ENCODE assay signal across 9 cellular contexts in the genomic region with DNA sequence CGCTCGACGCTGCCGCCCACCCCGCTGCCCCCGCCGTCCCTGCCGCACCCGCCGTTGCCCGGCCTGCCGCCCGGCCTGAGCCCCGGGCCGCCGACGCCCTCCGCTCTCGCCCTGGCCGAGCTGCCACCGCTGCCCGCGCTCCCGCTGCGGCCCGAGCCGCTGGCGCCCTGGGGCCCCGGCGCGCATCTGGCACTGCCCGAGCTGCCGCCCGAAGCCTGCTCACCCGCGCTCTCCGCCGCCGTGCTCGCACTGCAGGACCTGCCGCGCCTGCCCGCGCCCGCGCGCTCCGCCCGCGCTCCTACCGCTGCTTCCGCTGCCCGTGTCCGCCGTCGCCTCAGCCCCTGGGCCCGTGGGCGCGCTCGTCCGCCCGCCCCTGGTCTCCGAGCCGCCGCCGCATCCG. TPM values are rescaled to one million over a fixed set of nuclear protein-coding genes. Genes with fewer than 3 reads are reported as not detected.
DNase-seq lines count a peak whose midpoint lies in the region; ATAC-seq, FAIRE-seq and TF ChIP-seq lines count a peak whose summit lies in the region.
"Had no signal": no experiment of that assay in that cellular context is flagged by ENCODE, and none has a peak within 500 bp of the region (broad histone marks: within the 10 kb centered on the region; RNA-seq: fewer than 3 reads in every experiment).

No MANE protein-coding gene starts in this region.

- H3K9ac ChIP-seq in GM12878 (ENCODE audit: control insufficient read depth, insufficient read depth, low read length) = no peak overlapping the region

- TF ChIP-seq POLR2A in GM12878 (IDR thresholded peaks at IDR 0.05; ENCODE audit: low read depth, low read length) = no peak

- no peak overlapping the region for H3K4me3 Mint-ChIP-seq in activated CD8-positive, alpha-beta memory T cell treated with anti-CD3 and anti-CD28 coated beads, Interleukin-2, amount 10 ng/mL, durations not matched to agents 7 days and 5 days

- H4K20me1 ChIP-seq in GM12878 (ENCODE audit: control insufficient read depth, insufficient read depth) = no peaks in the 10 kb centered on the region

- SMC1A ChIA-PET in GM12878 (lab: Charles Lee; ENCODE audit: uncharacterized antibody, unreplicated experiment) = interaction anchor here (0.6 to 7.2 kb wide), 5 partner anchors 14 to 125 kb away, joined by 3 to 91 read pairs (median 5); a partner anchor contains a TSS

- H3K27me3 ChIP-seq in GM12878 (replicated peaks in 1 of 2; ENCODE audit: control insufficient read depth in 2 of 2, insufficient read depth in 2 of 2, low read length in 1 of 2) = peaks cover 0 to 7% of the 10 kb centered on the region in 2 experiments; a peak in 3 of 4 replicates
- H3K27me3 ChIP-seq in A673 (replicated peaks; ENCODE audit: insufficient read depth, low read depth, low read length, poor library complexity) = peaks cover 63% of the 10 kb centered on the region

- WGBS in GM12878 (ENCODE audit: insufficient coverage, insufficient replicate concordance, low lambda C conversion rate, missing lambda C conversion rate) = 2% methylated on average over 12 of the region's 67 CpGs

- TF ChIP-seq CTCF in GM12878 (IDR thresholded peaks at IDR 0.05 in 2 of 3, conservative IDR thresholded peaks at IDR 0.05 in 1 of 3; ENCODE audit: control insufficient read depth in 2 of 3, extremely low read depth in 1 of 3, insufficient read depth in 1 of 3, low read depth in 3 of 3, low read length in 3 of 3) (no peak), A673 (conservative IDR thresholded peaks at IDR 0.05; ENCODE audit: low read depth, low read length) (no peak)

- H3K9me3 Mint-ChIP-seq in activated CD8-positive, alpha-beta memory T cell treated with anti-CD3 and anti-CD28 coated beads, Interleukin-2, amount 10 ng/mL, durations not matched to agents 7 days and 5 days (ENCODE audit: low read depth) = no peaks in the 10 kb centered on the region

- in situ Hi-C loops in GM12878 (cut with MboI) = no loop called here

- no peaks in the 10 kb centered on the region for H3K36me3 ChIP-seq in GM12878 (ENCODE audit: control insufficient read depth in 2 of 2, insufficient read depth in 2 of 2, low read length in 1 of 2)
- H3K36me3 ChIP-seq in A673 (ENCODE audit: insufficient read depth, low read length, poor library complexity, severe bottlenecking) = no peaks in the 10 kb centered on the region

- H3K27me3 Mint-ChIP-seq in activated CD8-positive, alpha-beta memory T cell treated with anti-CD3 and anti-CD28 coated beads, Interleukin-2, amount 10 ng/mL, durations not matched to agents 7 days and 5 days = peaks cover 29% of the 10 kb centered on the region

- intact Hi-C loops in GM12878 (cut with micrococcal nuclease; ENCODE audit: unreplicated experiment) (no loop called here), A673 (cut with micrococcal nuclease; ENCODE audit: unreplicated experiment) (loop anchor here (1.0 kb wide), 2 partner anchors 24 to 35 kb away; a partner anchor contains a TSS)

- no peak for FAIRE-seq in GM12878 (lab: Jason Lieb, UNC)

- BruUV-seq in GM12878 (replicated peaks; lab: Mats Ljungman, UMichigan) = no TSS peak
- no TSS peak for BruUV-seq in A673 (replicated peaks; lab: Mats Ljungman, UMichigan)

- H3K4me1 Mint-ChIP-seq in activated CD8-positive, alpha-beta memory T cell treated with anti-CD3 and anti-CD28 coated beads, Interleukin-2, amount 10 ng/mL, durations not matched to agents 7 days and 5 days = peaks cover 33% of the 10 kb centered on the region

- H3K4me3 ChIP-seq in GM12878 = no peak overlapping the region
- H3K4me3 ChIP-seq in A673 (ENCODE audit: low read depth, low read length, poor library complexity, severe bottlenecking) = no peak overlapping the region

- TF ChIP-seq RAD21 in GM12878 (IDR thresholded peaks at IDR 0.05; ENCODE audit: insufficient read depth, low read depth, low read length) = no peak

- no peak overlapping the region for H3K27ac Mint-ChIP-seq in activated CD8-positive, alpha-beta memory T cell treated with anti-CD3 and anti-CD28 coated beads, Interleukin-2, amount 10 ng/mL, durations not matched to agents 7 days and 5 days

- H3K9me3 ChIP-seq in GM12878 (replicated peaks; ENCODE audit: control insufficient read depth, insufficient read depth, low read length) (no peaks in the 10 kb centered on the region), A673 (ENCODE audit: low read depth, low read length, poor library complexity, severe bottlenecking) (no peaks in the 10 kb centered on the region)

- RAD21 ChIA-PET in GM12878 (lab: Charles Lee; ENCODE audit: unreplicated experiment) = interaction anchor here (0.6 to 3.8 kb wide), 8 partner anchors 16 to 1037 kb away, joined by 3 to 94 read pairs (median 5); a partner anchor contains a TSS

- H3K27ac ChIP-seq in GM12878 (ENCODE audit: control insufficient read depth, insufficient read depth) (no peak overlapping the region), A673 (ENCODE audit: low read depth, low read length, poor library complexity, severe bottlenecking) (no peak overlapping the region)

- peaks cover 17% of the 10 kb centered on the region for H3K4me1 ChIP-seq in GM12878 (ENCODE audit: control insufficient read depth, insufficient read depth, low read length)
- H3K4me1 ChIP-seq in A673 (ENCODE audit: insufficient read depth, low read length, poor library complexity, severe bottlenecking) = peaks cover 4% of the 10 kb centered on the region

- peak overlapping the region; percentile 55; the same call in 1 of the 2 replicates for H3K4me2 ChIP-seq in GM12878 (ENCODE audit: control insufficient read depth, insufficient read depth)

- no peaks in the 10 kb centered on the region for H3K79me2 ChIP-seq in GM12878 (ENCODE audit: control insufficient read depth, insufficient read depth, low read length)

- TF ChIP-seq EP300 in GM12878 (IDR thresholded peaks at IDR 0.05; ENCODE audit: borderline replicate concordance in 1 of 2, control insufficient read depth in 1 of 2, low read depth in 2 of 2, low read length in 2 of 2) = no peak

- POLR2A ChIA-PET in GM12878 (lab: Charles Lee) = interaction anchor here (1.0 to 1.6 kb wide), 3 partner anchors 19 to 23 kb away, joined by 3 to 7 read pairs (median 4); a partner anchor contains a TSS
- POLR2A ChIA-PET in A673 (lab: Charles Lee; ENCODE audit: low non-redundant PET) = interaction anchor here (0.8 kb wide), 1 partner anchor 131 kb away, joined by 4 read pairs; a partner anchor contains a TSS

- CTCF ChIA-PET in activated CD8-positive, alpha-beta memory T cell treated with anti-CD3 and anti-CD28 coated beads, Interleukin-2, amount 10 ng/mL, durations not matched to agents 7 days and 5 days (lab: Charles Lee) = interaction anchor here (0.5 to 19.2 kb wide), 26 partner anchors 8 to 163 kb away, joined by 3 to 370 read pairs (median 4); a partner anchor contains a TSS
- CTCF ChIA-PET in GM12878 (lab: Yijun Ruan, JAX) = interaction anchor here (0.6 to 11.3 kb wide), 17 partner anchors 22 to 646 kb away, joined by 3 to 421 read pairs (median 4); a partner anchor contains a TSS
- CTCF ChIA-PET in A673 (lab: Charles Lee) = interaction anchor here (0.7 to 1.6 kb wide), 4 partner anchors 16 to 27 kb away, joined by 3 to 15 read pairs (median 4); a partner anchor contains a TSS

- ATAC-seq in activated CD8-positive, alpha-beta memory T cell treated with anti-CD3 and anti-CD28 coated beads, Interleukin-2, amount 10 ng/mL, durations not matched to agents 7 days and 5 days = peak; percentile 10
- peak; percentile 16 for ATAC-seq in HG03097 (IDR thresholded peaks at IDR 0.05; ENCODE audit: low FRiP score, unreplicated experiment)
- no peak for ATAC-seq in GM12878
- ATAC-seq in stimulated activated naive CD8-positive, alpha-beta T cell treated with anti-CD3 and anti-CD28 coated beads, Interleukin-15, Interleukin-2, amounts not matched to agents 100 U/mL and 50 U/mL, for 24 hours = no peak

- no peak overlapping the region for H2AFZ ChIP-seq in GM12878 (ENCODE audit: control insufficient read depth, low read depth, low read length)

- DNase-seq in activated CD8-positive, alpha-beta memory T cell treated with anti-CD3 and anti-CD28 coated beads, Interleukin-2, amount 10 ng/mL, durations not matched to agents 7 days and 5 days = no peak
- DNase-seq in activated CD8-positive, alpha-beta memory T cell treated with anti-CD3 and anti-CD28 coated beads, Interleukin-2, amount 50 U/mL, for 48 hours = no peak
- DNase-seq in GM12878 (ENCODE audit: low read depth, low spot score) (no peak), A673 (ENCODE audit: low spot score) (no peak), retina (no peak), DMS153 treated with DMSO at 0.1 percent for 48 hours (lab: John Stamatoyannopoulos, UW; ENCODE audit: unreplicated experiment) (no peak)
- peak; percentile 31 for DNase-seq in stimulated activated naive CD8-positive, alpha-beta T cell treated with anti-CD3 and anti-CD28 coated beads, Interleukin-15, Interleukin-2, amounts not matched to agents 100 U/mL and 50 U/mL, for 24 hours

- H3K36me3 Mint-ChIP-seq in activated CD8-positive, alpha-beta memory T cell treated with anti-CD3 and anti-CD28 coated beads, Interleukin-2, amount 10 ng/mL, durations not matched to agents 7 days and 5 days = no peaks in the 10 kb centered on the region

RNA-seq across cellular contexts. Expression of a gene that starts 8.4 kb away (rescaled TPM):
- total RNA-seq in activated CD8-positive, alpha-beta memory T cell treated with anti-CD3 and anti-CD28 coated beads, Interleukin-2, amount 10 ng/mL, durations not matched to agents 7 days and 5 days = under 1 TPM; 0.09 to 0.15 TPM
- not detected in 2 replicates for total RNA-seq in GM12878 (2013; cell fraction: nucleolus; rRNA removed)
- total RNA-seq in GM12878 (2014; rRNA removed) = not detected in 2 replicates
- total RNA-seq in GM12878 (2014; rRNA removed; fragmentation: Illumina TruSeq; extraction: Trizol) = not detected in 2 replicates
- total RNA-seq in GM12878 (2021) = not detected in 2 replicates
- not detected for polyA plus RNA-seq in GM12878 (2011; ENCODE audit: low read depth)
- polyA plus RNA-seq in GM12878 (2011; rRNA removed) = not detected in 2 replicates
- polyA plus RNA-seq in GM12878 (2011; cell fraction: cytosol; rRNA removed) = not detected in 2 replicates
- 0.12 TPM in 1 of 2 replicates, not detected in the other for polyA plus RNA-seq in GM12878 (2011; cell fraction: nucleus; rRNA removed)
- 0.08 TPM in 1 of 2 replicates, not detected in the other for polyA plus RNA-seq in GM12878 (2012)
- not detected in 2 replicates for polyA plus RNA-seq in GM12878 (2014; fragmentation: Illumina TruSeq; extraction: Trizol)
- not detected for polyA plus RNA-seq in GM12878 (2014; fragmentation: Nextera tagmentation; extraction: Ambion mirVana)
- not detected in 2 replicates for polyA plus RNA-seq in GM12878 (2014; rRNA removed)
- not detected for polyA plus RNA-seq in GM12878 (2016; fragmentation: Nextera tagmentation; extraction: Ambion mirVana)
- 0.26 TPM in 1 of 2 replicates, not detected in the other for polyA minus RNA-seq in GM12878 (2011; rRNA and poly(A)+ RNA removed)
- polyA minus RNA-seq in GM12878 (2011; cell fraction: cytosol; rRNA and poly(A)+ RNA removed) = not detected in 2 replicates
- not detected in 2 replicates for polyA minus RNA-seq in GM12878 (2011; cell fraction: nucleus; rRNA and poly(A)+ RNA removed)
- total RNA-seq in A673 (2021) = not detected in 2 replicates

RNA-seq across cellular contexts. Expression of a gene that starts 13.7 kb away (rescaled TPM):
- not detected for total RNA-seq in activated CD8-positive, alpha-beta memory T cell treated with anti-CD3 and anti-CD28 coated beads, Interleukin-2, amount 10 ng/mL, durations not matched to agents 7 days and 5 days
- not detected in 2 replicates for total RNA-seq in GM12878 (2013; cell fraction: nucleolus; rRNA removed)
- total RNA-seq in GM12878 (2014; rRNA removed) (not detected in 2 replicates), GM12878 (2014; rRNA removed; fragmentation: Illumina TruSeq; extraction: Trizol) (not detected in 2 replicates), GM12878 (2021) (0.26 and 0.61 TPM in 2 replicates), A673 (2021) (0.21 and 0.31 TPM in 2 replicates)
- not detected for polyA plus RNA-seq in GM12878 (2011; ENCODE audit: low read depth)
- polyA plus RNA-seq in GM12878 (2011; rRNA removed) (not detected in 2 replicates), GM12878 (2014; fragmentation: Illumina TruSeq; extraction: Trizol) (not detected in 2 replicates), GM12878 (2014; fragmentation: Nextera tagmentation; extraction: Ambion mirVana) (not detected), GM12878 (2014; rRNA removed) (not detected in 2 replicates), GM12878 (2016; fragmentation: Nextera tagmentation; extraction: Ambion mirVana) (under 1 TPM; 0.15 to 0.23 TPM)
- 0.13 TPM in 1 of 2 replicates, not detected in the other for polyA plus RNA-seq in GM12878 (2011; cell fraction: cytosol; rRNA removed)
- polyA plus RNA-seq in GM12878 (2011; cell fraction: nucleus; rRNA removed) = not detected in 2 replicates
- not detected in 2 replicates for polyA plus RNA-seq in GM12878 (2012)
- not detected in 2 replicates for polyA minus RNA-seq in GM12878 (2011; rRNA and poly(A)+ RNA removed)
- polyA minus RNA-seq in GM12878 (2011; cell fraction: cytosol; rRNA and poly(A)+ RNA removed) = not detected in 2 replicates
- polyA minus RNA-seq in GM12878 (2011; cell fraction: nucleus; rRNA and poly(A)+ RNA removed) = not detected in 2 replicates
- total RNA-seq: left colon had no signal

RNA-seq across cellular contexts. Expression of a gene that starts 15.8 kb away (rescaled TPM):
- total RNA-seq in activated CD8-positive, alpha-beta memory T cell treated with anti-CD3 and anti-CD28 coated beads, Interleukin-2, amount 10 ng/mL, durations not matched to agents 7 days and 5 days = 1 to 10 TPM; 5.5 to 5.9 TPM
- 0.98 TPM in 1 of 2 replicates, not detected in the other for total RNA-seq in GM12878 (2013; cell fraction: nucleolus; rRNA removed)
- total RNA-seq in GM12878 (2014; rRNA removed) = 0.44 and 1.4 TPM in 2 replicates
- 0.28 and 0.67 TPM in 2 replicates for total RNA-seq in GM12878 (2014; rRNA removed; fragmentation: Illumina TruSeq; extraction: Trizol)
- total RNA-seq in GM12878 (2021) = 0.58 and 0.90 TPM in 2 replicates
- polyA plus RNA-seq in GM12878 (2011; ENCODE audit: low read depth) = not detected
- 0.62 and 1.0 TPM in 2 replicates for polyA plus RNA-seq in GM12878 (2011; rRNA removed)
- 1.2 and 1.6 TPM in 2 replicates for polyA plus RNA-seq in GM12878 (2011; cell fraction: cytosol; rRNA removed)
- polyA plus RNA-seq in GM12878 (2011; cell fraction: nucleus; rRNA removed) = 2.9 and 3.5 TPM in 2 replicates
- 0.24 and 0.45 TPM in 2 replicates for polyA plus RNA-seq in GM12878 (2012)
- polyA plus RNA-seq in GM12878 (2014; fragmentation: Illumina TruSeq; extraction: Trizol) = 0.35 TPM in 1 of 2 replicates, not detected in the other
- not detected for polyA plus RNA-seq in GM12878 (2014; fragmentation: Nextera tagmentation; extraction: Ambion mirVana)
- 0.67 and 1.7 TPM in 2 replicates for polyA plus RNA-seq in GM12878 (2014; rRNA removed)
- 1 to 10 TPM; 1.5 TPM for polyA plus RNA-seq in GM12878 (2016; fragmentation: Nextera tagmentation; extraction: Ambion mirVana)
- 0.51 and 1.6 TPM in 2 replicates for polyA minus RNA-seq in GM12878 (2011; rRNA and poly(A)+ RNA removed)
- polyA minus RNA-seq in GM12878 (2011; cell fraction: cytosol; rRNA and poly(A)+ RNA removed) = 2.8 and 3.5 TPM in 2 replicates
- 2.3 and 2.5 TPM in 2 replicates for polyA minus RNA-seq in GM12878 (2011; cell fraction: nucleus; rRNA and poly(A)+ RNA removed)
- total RNA-seq in A673 (2021) = 23.7 and 39.5 TPM in 2 replicates

RNA-seq across cellular contexts. Expression of a gene that starts 19.4 kb away (rescaled TPM):
- 10 to 100 TPM; 31.8 to 34.3 TPM for total RNA-seq in activated CD8-positive, alpha-beta memory T cell treated with anti-CD3 and anti-CD28 coated beads, Interleukin-2, amount 10 ng/mL, durations not matched to agents 7 days and 5 days
- total RNA-seq in GM12878 (2013; cell fraction: nucleolus; rRNA removed) = 2.1 and 4.9 TPM in 2 replicates
- total RNA-seq in GM12878 (2014; rRNA removed) (35.9 and 40.7 TPM in 2 replicates), GM12878 (2014; rRNA removed; fragmentation: Illumina TruSeq; extraction: Trizol) (13.7 and 14.6 TPM in 2 replicates), GM12878 (2021) (26.6 and 31.7 TPM in 2 replicates), A673 (2021) (46.6 and 51.4 TPM in 2 replicates)
- 19.7 TPM for polyA plus RNA-seq in GM12878 (2011; ENCODE audit: low read depth)
- polyA plus RNA-seq in GM12878 (2011; rRNA removed) (6.8 and 14.3 TPM in 2 replicates), GM12878 (2014; fragmentation: Illumina TruSeq; extraction: Trizol) (4.8 and 11.5 TPM in 2 replicates), GM12878 (2014; fragmentation: Nextera tagmentation; extraction: Ambion mirVana) (10 to 100 TPM in 1 of 2 experiments, 1 to 10 TPM in 1; 2.8 to 10.2 TPM), GM12878 (2014; rRNA removed) (41.9 and 48.1 TPM in 2 replicates), GM12878 (2016; fragmentation: Nextera tagmentation; extraction: Ambion mirVana) (10 to 100 TPM; 31.4 to 42.5 TPM)
- 32.2 and 43.9 TPM in 2 replicates for polyA plus RNA-seq in GM12878 (2011; cell fraction: cytosol; rRNA removed)
- 23.6 and 24.4 TPM in 2 replicates for polyA plus RNA-seq in GM12878 (2011; cell fraction: nucleus; rRNA removed)
- 32.7 and 35.7 TPM in 2 replicates for polyA plus RNA-seq in GM12878 (2012)
- 3.3 and 14.3 TPM in 2 replicates for polyA minus RNA-seq in GM12878 (2011; rRNA and poly(A)+ RNA removed)
- 14.7 and 14.8 TPM in 2 replicates for polyA minus RNA-seq in GM12878 (2011; cell fraction: cytosol; rRNA and poly(A)+ RNA removed)
- 3.3 and 5.1 TPM in 2 replicates for polyA minus RNA-seq in GM12878 (2011; cell fraction: nucleus; rRNA and poly(A)+ RNA removed)

RNA-seq across cellular contexts. Expression of a gene that starts 19.5 kb away (rescaled TPM):
- 10 to 100 TPM; 45.6 to 51.5 TPM for total RNA-seq in activated CD8-positive, alpha-beta memory T cell treated with anti-CD3 and anti-CD28 coated beads, Interleukin-2, amount 10 ng/mL, durations not matched to agents 7 days and 5 days
- total RNA-seq in GM12878 (2013; cell fraction: nucleolus; rRNA removed) = 8.7 and 11.1 TPM in 2 replicates
- total RNA-seq in GM12878 (2014; rRNA removed) = 21.6 and 28.5 TPM in 2 replicates
- total RNA-seq in GM12878 (2014; rRNA removed; fragmentation: Illumina TruSeq; extraction: Trizol) = 15.1 and 15.9 TPM in 2 replicates
- 31.6 and 33.1 TPM in 2 replicates for total RNA-seq in GM12878 (2021)
- 12.2 TPM for polyA plus RNA-seq in GM12878 (2011; ENCODE audit: low read depth)
- 15.5 and 27.3 TPM in 2 replicates for polyA plus RNA-seq in GM12878 (2011; rRNA removed)
- 46.8 and 56.3 TPM in 2 replicates for polyA plus RNA-seq in GM12878 (2011; cell fraction: cytosol; rRNA removed)
- polyA plus RNA-seq in GM12878 (2011; cell fraction: nucleus; rRNA removed) = 79.2 and 92.0 TPM in 2 replicates
- polyA plus RNA-seq in GM12878 (2012) = 21.6 and 22.1 TPM in 2 replicates
- 4.8 and 14.3 TPM in 2 replicates for polyA plus RNA-seq in GM12878 (2014; fragmentation: Illumina TruSeq; extraction: Trizol)
- polyA plus RNA-seq in GM12878 (2014; fragmentation: Nextera tagmentation; extraction: Ambion mirVana) = 1 to 10 TPM; 1.0 to 2.4 TPM
- 31.7 and 35.2 TPM in 2 replicates for polyA plus RNA-seq in GM12878 (2014; rRNA removed)
- 10 to 100 TPM; 53.7 to 54.4 TPM for polyA plus RNA-seq in GM12878 (2016; fragmentation: Nextera tagmentation; extraction: Ambion mirVana)
- 24.2 and 39.7 TPM in 2 replicates for polyA minus RNA-seq in GM12878 (2011; rRNA and poly(A)+ RNA removed)
- 15.9 and 22.9 TPM in 2 replicates for polyA minus RNA-seq in GM12878 (2011; cell fraction: cytosol; rRNA and poly(A)+ RNA removed)
- polyA minus RNA-seq in GM12878 (2011; cell fraction: nucleus; rRNA and poly(A)+ RNA removed) = 12.2 and 14.4 TPM in 2 replicates
- total RNA-seq in A673 (2021) = 52.5 and 59.3 TPM in 2 replicates

Comparison
In these comparisons a context has a peak if more than half of its experiments do, and no peak if none do; other contexts are left out.
1. ATAC-seq: peak in activated CD8-positive, alpha-beta memory T cell treated with anti-CD3 and anti-CD28 coated beads, Interleukin-2, amount 10 ng/mL, durations not matched to agents 7 days and 5 days (single experiment) and HG03097 (single experiment); none in GM12878 (single experiment) and stimulated activated naive CD8-positive, alpha-beta T cell treated with anti-CD3 and anti-CD28 coated beads, Interleukin-15, Interleukin-2, amounts not matched to agents 100 U/mL and 50 U/mL, for 24 hours (single experiment).